ENCODE assay signal across 8 cellular contexts in the genomic region with DNA sequence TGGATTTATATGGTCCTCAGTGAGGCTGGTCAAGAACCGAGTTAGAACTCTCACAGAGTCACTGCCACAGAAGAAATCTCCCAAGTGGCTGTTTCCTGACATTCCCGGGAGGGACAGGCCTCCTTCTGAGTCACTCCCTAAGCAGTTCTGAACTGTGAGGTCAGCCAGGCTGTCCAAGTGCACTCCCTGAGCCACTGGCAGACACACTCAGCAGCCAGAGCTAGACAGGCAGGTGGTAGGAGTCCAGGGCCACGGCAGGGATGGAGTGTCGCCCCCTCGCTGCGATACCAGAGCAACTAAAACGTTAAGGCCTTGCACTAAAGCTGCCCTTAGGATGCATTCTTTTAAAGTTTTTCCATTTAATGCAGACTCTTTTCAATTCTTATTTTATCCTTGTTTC. TPM values are rescaled to one million over a fixed set of nuclear protein-coding genes. Genes with fewer than 3 reads are reported as not detected.
DNase-seq lines count a peak whose midpoint lies in the region; FAIRE-seq and TF ChIP-seq lines count a peak whose summit lies in the region.
"Had no signal": no experiment of that assay in that cellular context is flagged by ENCODE, and none has a peak within 500 bp of the region (broad histone marks: within the 10 kb centered on the region; RNA-seq: fewer than 3 reads in every experiment).

No MANE protein-coding gene starts in this region.

- peak; percentile 46 for FAIRE-seq in keratinocyte (lab: Jason Lieb, UNC)
- peak; percentile 32 for FAIRE-seq in urothelium cell line (lab: Jason Lieb, UNC)

- peak; percentile 29 for TF ChIP-seq CTCF in astrocyte of the cerebellum (IDR thresholded peaks at IDR 0.05; ENCODE audit: low read depth, low read length, missing control alignments)
- peak in 1 of 3 experiments; percentile 32 for TF ChIP-seq CTCF in keratinocyte (optimal IDR thresholded peaks at IDR 0.05 in 1 of 3, IDR thresholded peaks at IDR 0.05 in 1 of 3, conservative IDR thresholded peaks at IDR 0.05 in 1 of 3; ENCODE audit: extremely low read depth in 1 of 3, insufficient read depth in 2 of 3, low read length in 3 of 3)

- H3K27ac ChIP-seq in keratinocyte (ENCODE audit: control insufficient read depth, insufficient read depth, low read length) = no peak overlapping the region

- peak; percentile 91 for DNase-seq in HT-29 (ENCODE audit: low spot score)
- DNase-seq in astrocyte of the cerebellum (ENCODE audit: low read depth) = peak; percentile 39
- DNase-seq in keratinocyte (ENCODE audit: low read depth, low spot score) = peak; percentile 7
- DNase-seq in urothelium cell line (ENCODE audit: low spot score) = peak; percentile 92
- DNase-seq in NCI-H345 (lab: John Stamatoyannopoulos, UW) = no peak
- no peak for DNase-seq in DMS153 treated with DMSO at 0.1 percent for 48 hours (lab: John Stamatoyannopoulos, UW; ENCODE audit: unreplicated experiment)
- DNase-seq in activated CD4-positive, CD25-positive, alpha-beta regulatory T cell treated with anti-CD3 and anti-CD28 coated beads, Interleukin-2, amount 50 U/mL, for 72 hours = no peak

- H3K4me1 ChIP-seq in keratinocyte (ENCODE audit: control insufficient read depth, extremely low read depth, insufficient read depth, low read length) = peaks cover 24% of the 10 kb centered on the region

- dilution Hi-C loops in keratinocyte (cut with MboI; ENCODE audit: extremely low pct_ligation_motif_present, low sequenced_read_pairs) = no loop called here

- in situ Hi-C loops in astrocyte of the cerebellum (cut with HindIII; ENCODE audit: low sequenced_read_pairs) = no loop called here

- H3K36me3 ChIP-seq in keratinocyte (ENCODE audit: control insufficient read depth in 2 of 2, extremely low read depth in 1 of 2, insufficient read depth in 2 of 2, low read length in 2 of 2) = no peaks in the 10 kb centered on the region

- no peaks in the 10 kb centered on the region for H3K27me3 ChIP-seq in keratinocyte (ENCODE audit: control insufficient read depth, extremely low read depth, insufficient read depth, low read length)

- no peaks in the 10 kb centered on the region for H3K79me2 ChIP-seq in keratinocyte (ENCODE audit: control insufficient read depth, insufficient read depth, low read length)

- no peak overlapping the region for H3K4me2 ChIP-seq in keratinocyte (ENCODE audit: control insufficient read depth, extremely low read depth, insufficient read depth, low read depth, low read length)

- no peak overlapping the region for H3K9ac ChIP-seq in keratinocyte (ENCODE audit: control insufficient read depth, extremely low read depth, insufficient read depth, low read length)

- H4K20me1 ChIP-seq in keratinocyte (ENCODE audit: control insufficient read depth, extremely low read depth, insufficient read depth, low read length) = no peaks in the 10 kb centered on the region

- no peaks in the 10 kb centered on the region for H3K9me1 ChIP-seq in keratinocyte (ENCODE audit: control insufficient read depth, extremely low read depth, insufficient read depth, low read length)

- no peaks in the 10 kb centered on the region for H3K9me3 ChIP-seq in keratinocyte (ENCODE audit: control insufficient read depth, low read depth, low read length)

- H3K4me3 ChIP-seq in astrocyte of the cerebellum (ENCODE audit: low read depth, low read length) = no peak overlapping the region
- no peak overlapping the region for H3K4me3 ChIP-seq in keratinocyte (ENCODE audit: control insufficient read depth in 2 of 3, extremely low read depth in 1 of 3, insufficient read depth in 2 of 3, low read depth in 1 of 3, low read length in 3 of 3)

- H2AFZ ChIP-seq in keratinocyte (ENCODE audit: control insufficient read depth, low read length) = no peak overlapping the region

RNA-seq across cellular contexts. Expression of a gene that starts 3.4 kb away (rescaled TPM):
- total RNA-seq in HT-29 (2014; rRNA removed; shearing (Covaris generic)) = not detected in 2 replicates
- polyA plus RNA-seq in keratinocyte = not detected in 3 replicates
- polyA plus RNA-seq in keratinocyte (2011; ENCODE audit: low read depth) = not detected
- polyA plus RNA-seq in keratinocyte (2011; cell fraction: cytosol; rRNA removed) = not detected in 2 replicates
- polyA plus RNA-seq in keratinocyte (2011; cell fraction: nucleus; rRNA removed) = not detected in 2 replicates
- not detected in 2 replicates for polyA plus RNA-seq in keratinocyte (2012; ENCODE audit: low replicate concordance)
- not detected in 3 replicates for polyA minus RNA-seq in keratinocyte
- not detected for polyA minus RNA-seq in keratinocyte (2011; cell fraction: cytosol; rRNA and poly(A)+ RNA removed)
- not detected in 2 replicates for polyA minus RNA-seq in keratinocyte (2011; cell fraction: nucleus; rRNA and poly(A)+ RNA removed)
- total RNA-seq: skeletal muscle tissue had no signal

RNA-seq across cellular contexts. Expression of a gene that starts 19.2 kb away (rescaled TPM):
- not detected in 2 replicates for total RNA-seq in HT-29 (2014; rRNA removed; shearing (Covaris generic))
- polyA plus RNA-seq in keratinocyte = not detected in 3 replicates
- polyA plus RNA-seq in keratinocyte (2011; ENCODE audit: low read depth) = not detected
- polyA plus RNA-seq in keratinocyte (2011; cell fraction: cytosol; rRNA removed) = not detected in 2 replicates
- 0.11 and 0.39 TPM in 2 replicates for polyA plus RNA-seq in keratinocyte (2011; cell fraction: nucleus; rRNA removed)
- 0.14 TPM in 1 of 2 replicates, not detected in the other for polyA plus RNA-seq in keratinocyte (2012; ENCODE audit: low replicate concordance)
- 0.63 TPM in 1 of 3 replicates, not detected in the others for polyA minus RNA-seq in keratinocyte
- polyA minus RNA-seq in keratinocyte (2011; cell fraction: cytosol; rRNA and poly(A)+ RNA removed) = not detected
- 0.42 TPM in 1 of 2 replicates, not detected in the other for polyA minus RNA-seq in keratinocyte (2011; cell fraction: nucleus; rRNA and poly(A)+ RNA removed)
- total RNA-seq: skeletal muscle tissue had no signal

Comparison
In these comparisons a context has a peak if more than half of its experiments do, and no peak if none do; other contexts are left out.
1. DNase-seq: peak in HT-29 (single experiment), astrocyte of the cerebellum (single experiment), keratinocyte (single experiment) and urothelium cell line (single experiment); none in NCI-H345 (single experiment), DMS153 treated with DMSO at 0.1 percent for 48 hours (single experiment) and activated CD4-positive, CD25-positive, alpha-beta regulatory T cell treated with anti-CD3 and anti-CD28 coated beads, Interleukin-2, amount 50 U/mL, for 72 hours (single experiment).